ENCODE assay signal across 8 cellular contexts in genomic region chr10:37857287-37858211, GRCh38. TPM values are rescaled to one million over a fixed set of nuclear protein-coding genes. Genes with fewer than 3 reads are reported as not detected.
DNase-seq lines count a peak whose midpoint lies in the region; ATAC-seq, FAIRE-seq and TF ChIP-seq lines count a peak whose summit lies in the region.

Gene ZNF248 (minus strand): TSS chr10:37857610. CDS start chr10:37856310, 1,300 bp downstream.

- peaks cover 8% of the 10 kb centered on the region for H3K9me3 ChIP-seq in iPS-18a (ENCODE audit: control insufficient read depth, low read depth, low read length)
- H3K9me3 ChIP-seq in small intestine (ENCODE audit: control insufficient read depth, low read depth): no peaks in the 10 kb centered on the region

- ATAC-seq in GM18858 (IDR thresholded peaks at IDR 0.05; ENCODE audit: unreplicated experiment): peak; percentile 92
- ATAC-seq in HG03066 (IDR thresholded peaks at IDR 0.05; ENCODE audit: low read depth, unreplicated experiment): peak; percentile 91

- H3K4me1 ChIP-seq in iPS-18a (ENCODE audit: control insufficient read depth, low read depth, low read length) (peaks cover 6% of the 10 kb centered on the region), small intestine (ENCODE audit: control insufficient read depth in 2 of 2, insufficient read depth in 1 of 2, low read depth in 1 of 2, low read length in 1 of 2) (peaks cover 2 to 3% of the 10 kb centered on the region in 2 donors)

- H3K4me3 ChIP-seq in brain microvascular endothelial cell (ENCODE audit: low read depth, low read length) (peak within 1 kb of the TSS; percentile 79), iPS-18a (ENCODE audit: low read length) (peak within 1 kb of the TSS; percentile 64), small intestine (ENCODE audit: low read depth in 1 of 2, low read length in 2 of 2) (peak within 1 kb of the TSS; percentile 85 to 94)

- DNase-seq in NCI-H2107 treated with DMSO at 0.1 percent for 48 hours (lab: John Stamatoyannopoulos, UW; ENCODE audit: unreplicated experiment): peak; percentile 80
- peak; percentile 97 for DNase-seq in UCSD-AML1 (lab: John Stamatoyannopoulos, UW; ENCODE audit: unreplicated experiment)
- DNase-seq in brain microvascular endothelial cell: peak; percentile 93
- peak; percentile 97 for DNase-seq in small intestine

- H3K27ac ChIP-seq in brain microvascular endothelial cell (peak within 1 kb of the TSS; percentile 98), iPS-18a (ENCODE audit: low read length) (no peak within 1 kb of the TSS), small intestine (ENCODE audit: low read depth in 1 of 2, low read length in 1 of 2) (peak within 1 kb of the TSS; percentile 99 to 100)

- peak; percentile 93 for FAIRE-seq in A204.1 (lab: Jason Lieb, UNC)
- FAIRE-seq in small intestine (lab: Jason Lieb, UNC): no peak

- no peaks in the 10 kb centered on the region for H3K36me3 ChIP-seq in brain microvascular endothelial cell (replicated peaks)
- no peaks in the 10 kb centered on the region for H3K36me3 ChIP-seq in iPS-18a (ENCODE audit: control insufficient read depth, low read depth, low read length)
- peaks cover 0 to 2% of the 10 kb centered on the region in 2 donors for H3K36me3 ChIP-seq in small intestine (ENCODE audit: control insufficient read depth in 2 of 2, insufficient read depth in 2 of 2, low read length in 2 of 2)

- WGBS in small intestine, 3 donors: 0 to 1% (median 1%) methylated on average over 80 to 81 of the region's 81 CpGs

- H3K9ac ChIP-seq in iPS-18a (ENCODE audit: low read length): peak within 1 kb of the TSS; percentile 33

- no peak for TF ChIP-seq CTCF in brain microvascular endothelial cell (IDR thresholded peaks at IDR 0.05; ENCODE audit: low read depth, low read length, missing control alignments)

- H3K27me3 ChIP-seq in brain microvascular endothelial cell (replicated peaks) (no peaks in the 10 kb centered on the region), iPS-18a (ENCODE audit: control insufficient read depth, insufficient read depth, low read length) (peaks cover 4% of the 10 kb centered on the region), small intestine (ENCODE audit: control insufficient read depth in 2 of 2, insufficient read depth in 2 of 2, low read length in 2 of 2) (no peaks in the 10 kb centered on the region)

- in situ Hi-C loops in brain microvascular endothelial cell (cut with HindIII; ENCODE audit: low pct_ligation_motif_present, low sequenced_read_pairs): no loop called here

RNA-seq across cellular contexts. Expression of gene ZNF248, which starts in this region (rescaled TPM):
- 1 to 10 TPM; 1.1 to 3.9 (median 2.9) TPM for polyA plus RNA-seq in small intestine
